In genomic region chr12:76202621-76203020, GRCh38 we compare ENCODE assay signal across 17 cellular contexts.
DNase-seq lines count a peak whose midpoint lies in the region; ATAC-seq and TF ChIP-seq lines count a peak whose summit lies in the region.
"Had no signal": no experiment of that assay in that cellular context is flagged by ENCODE, and none has a peak within 500 bp of the region (broad histone marks: within the 10 kb centered on the region; RNA-seq: fewer than 3 reads in every experiment).

No MANE protein-coding gene starts in this region.

- DNase-seq in OCI-M1 (lab: John Stamatoyannopoulos, UW) (peak; percentile 11), HuH-7.5 (ENCODE audit: low spot score) (no peak), right lobe of liver (no peak), NK-92 (lab: John Stamatoyannopoulos, UW; ENCODE audit: unreplicated experiment) (no peak), GOT3 (lab: John Stamatoyannopoulos, UW) (no peak)
- DNase-seq: 8988T; ACHN; BE2C; C1 segment of cervical spinal cord; Caco-2; Calu3; CD4-positive, alpha-beta T cell; CD8-positive, alpha-beta T cell; DMS79 treated with DMSO at 0.1 percent for 48 hours; GF-D8 had no signal

- H3K4me2 ChIP-seq in BLaER1 treated with 17β-estradiol and CSF1 and Interleukin-3, amounts not matched to agents 10 nM and 100 nM = peak overlapping the region in 10 of 11 experiments; percentile 3 to 74 (median 62); a peak in 16 of 22 replicates

- ATAC-seq in right lobe of liver = no peak
- ATAC-seq: CD8-positive, alpha-beta T cell had no signal

- no peaks in the 10 kb centered on the region for H4K20me1 ChIP-seq in BLaER1 treated with 17β-estradiol and CSF1 and Interleukin-3, amounts not matched to agents 10 nM and 100 nM

- H3K27me3 ChIP-seq in BLaER1 treated with 17β-estradiol and CSF1 and Interleukin-3, amounts not matched to agents 10 nM and 100 nM = no peaks in the 10 kb centered on the region
- H3K27me3 ChIP-seq in right lobe of liver = no peaks in the 10 kb centered on the region
- H3K27me3 ChIP-seq: BE2C had no signal

- no peak overlapping the region for H3K4me3 ChIP-seq in BLaER1 treated with 17β-estradiol and CSF1 and Interleukin-3, amounts not matched to agents 10 nM and 100 nM
- no peak overlapping the region for H3K4me3 ChIP-seq in HEK293 (ENCODE audit: low read depth, low read length)
- H3K4me3 ChIP-seq in right lobe of liver = no peak overlapping the region

- no peak overlapping the region for H3K9ac ChIP-seq in BLaER1 treated with 17β-estradiol and CSF1 and Interleukin-3, amounts not matched to agents 10 nM and 100 nM

- H3K36me3 ChIP-seq in BLaER1 treated with 17β-estradiol and CSF1 and Interleukin-3, amounts not matched to agents 10 nM and 100 nM = no peaks in the 10 kb centered on the region
- H3K36me3 ChIP-seq in HEK293 (ENCODE audit: control insufficient read depth in 2 of 2, insufficient read depth in 1 of 2, low read length in 2 of 2) (no peaks in the 10 kb centered on the region), right lobe of liver (no peaks in the 10 kb centered on the region)
- H3K36me3 ChIP-seq: BE2C had no signal

- H3K9me3 ChIP-seq in BLaER1 treated with 17β-estradiol and CSF1 and Interleukin-3, amounts not matched to agents 10 nM and 100 nM (replicated peaks in 1 of 11) = peaks cover 30 to 46% (median 40%) of the 10 kb centered on the region in 11 experiments
- no peaks in the 10 kb centered on the region for H3K9me3 ChIP-seq in HEK293 (ENCODE audit: control insufficient read depth, insufficient read depth, low read depth, low read length)
- H3K9me3 ChIP-seq in right lobe of liver = no peaks in the 10 kb centered on the region
- H3K9me3 ChIP-seq: BE2C had no signal

- TF ChIP-seq CTCF in HEK293 (tag by site-specific recombination; IDR thresholded peaks at IDR 0.05) (no peak), right lobe of liver (IDR thresholded peaks at IDR 0.05) (no peak)

- no peak overlapping the region for H3K27ac ChIP-seq in BLaER1 treated with 17β-estradiol and CSF1 and Interleukin-3, amounts not matched to agents 10 nM and 100 nM
- H3K27ac ChIP-seq in HEK293 (ENCODE audit: extremely low read depth, low read depth, low read length) = no peak overlapping the region
- H3K27ac ChIP-seq in right lobe of liver = no peak overlapping the region

- CTCF ChIA-PET in HEK293 (lab: Yijun Ruan, JAX) = no interaction called here

- TF ChIP-seq POLR2A in right lobe of liver (IDR thresholded peaks at IDR 0.05) = no peak

- POLR2A ChIA-PET in HEK293 (lab: Yijun Ruan, JAX) = no interaction called here

- H3K4me1 ChIP-seq in BLaER1 treated with 17β-estradiol and CSF1 and Interleukin-3, amounts not matched to agents 10 nM and 100 nM = peaks cover 14 to 21% (median 20%) of the 10 kb centered on the region in 10 experiments
- H3K4me1 ChIP-seq in HEK293 (ENCODE audit: control insufficient read depth, insufficient read depth, low read length) = no peaks in the 10 kb centered on the region
- H3K4me1 ChIP-seq in right lobe of liver = no peaks in the 10 kb centered on the region
- H3K4me1 ChIP-seq: BE2C had no signal

- intact Hi-C loops in right lobe of liver (cut with DNase I) = no loop called here

TF ChIP-seq in HEK293, 187 proteins besides CTCF, POLR2A, EP300 and RAD21:
- TF ChIP-seq GLIS1 (tag by site-specific recombination; IDR thresholded peaks at IDR 0.05) = no peak
- peak; percentile 98 for TF ChIP-seq ZNF549 (tag by site-specific recombination; IDR thresholded peaks at IDR 0.05)
